Comparison of ENCODE assay signal across 7 cellular contexts in the genomic region with DNA sequence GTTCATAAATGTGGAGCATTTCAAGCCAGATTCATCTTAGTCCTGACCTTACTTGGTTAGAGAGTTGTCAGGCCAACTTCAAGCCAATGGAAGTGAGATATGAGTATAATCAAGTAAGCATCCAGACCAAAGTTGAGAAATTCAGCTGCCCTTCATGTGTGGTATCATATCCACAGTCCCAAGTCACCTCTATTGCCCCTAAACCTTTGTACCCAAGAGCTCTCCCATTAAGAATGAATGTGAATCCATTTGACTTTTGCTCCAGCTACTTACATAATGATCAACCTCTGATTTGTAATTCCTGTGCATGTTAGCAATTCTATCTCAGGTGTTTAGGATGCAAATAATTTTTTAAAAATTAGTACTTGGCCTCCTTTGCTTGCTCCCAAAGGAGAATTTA.
"Had no signal": no experiment of that assay in that cellular context is flagged by ENCODE, and none has a peak within 500 bp of the region (broad histone marks: within the 10 kb centered on the region; RNA-seq: fewer than 3 reads in every experiment).

No MANE protein-coding gene starts in this region.

- H3K4me3 ChIP-seq: GM23248, HAP-1 had no signal

- H3K36me3 ChIP-seq: HAP-1 had no signal

- ATAC-seq: HCT116 had no signal

- H3K9ac ChIP-seq: GM23248 had no signal

- DNase-seq: GM23248, GOT3, H7, HFFc6 had no signal

- FAIRE-seq: HTR-8/SVneo had no signal

- H3K9me3 ChIP-seq: HAP-1 had no signal

- H3K27ac ChIP-seq: GM23248 had no signal
